Comparison of ENCODE assay signal across 19 cellular contexts in genomic region chr1:60596791-60597748, GRCh38.
DNase-seq lines count a peak whose midpoint lies in the region; ATAC-seq, FAIRE-seq and TF ChIP-seq lines count a peak whose summit lies in the region.
"Had no signal": no experiment of that assay in that cellular context is flagged by ENCODE, and none has a peak within 500 bp of the region (broad histone marks: within the 10 kb centered on the region; RNA-seq: fewer than 3 reads in every experiment).

No MANE protein-coding gene starts in this region.

- no peak overlapping the region for H3K27ac ChIP-seq in RWPE1
- H3K27ac ChIP-seq in H1 (ENCODE audit: low read depth, low read length), result no peak overlapping the region
- no peak overlapping the region for H3K27ac ChIP-seq in CD8-positive, alpha-beta T cell (ENCODE audit: low read depth, low read length)
- H3K27ac ChIP-seq: BLaER1 treated with 17β-estradiol and CSF1 and Interleukin-3, amounts not matched to agents 10 nM and 100 nM; hepatocyte; transverse colon had no signal

- no peak overlapping the region for H3K56ac ChIP-seq in H1 (replicated peaks; ENCODE audit: insufficient read length, low read depth, low read length)

- intact Hi-C loops in CD8-positive, alpha-beta T cell (cut with DNase I, micrococcal nuclease), result no loop called here

- H3K4ac ChIP-seq in H1 (replicated peaks; ENCODE audit: insufficient read length, low read depth, low read length), result no peak overlapping the region

- no peak overlapping the region for H3K14ac ChIP-seq in H1 (ENCODE audit: insufficient read length)

- no peak for ATAC-seq in HG03025 (IDR thresholded peaks at IDR 0.05; ENCODE audit: low FRiP score, unreplicated experiment)
- no peak for ATAC-seq in CD8-positive, alpha-beta T cell
- no peak for ATAC-seq in activated T-cell treated with anti-CD3 and anti-CD28 coated beads, Interleukin-2, amount 50 U/mL, for 4 hours

- TF ChIP-seq CTCF in RWPE1 (conservative IDR thresholded peaks at IDR 0.05; ENCODE audit: low read depth) (no peak), H1 (IDR thresholded peaks at IDR 0.05; ENCODE audit: control extremely low read depth in 1 of 3, insufficient read depth in 1 of 3, low read depth in 1 of 3, low read length in 3 of 3) (peak in 2 of 3 experiments; percentile 4 to 32; a peak in 2 of 4 replicates)
- TF ChIP-seq CTCF in CD8-positive, alpha-beta T cell (IDR thresholded peaks at IDR 0.05), result no peak

- no peak overlapping the region for H2AFZ ChIP-seq in H1 (ENCODE audit: low read length)
- H2AFZ ChIP-seq: hepatocyte had no signal

- no peak overlapping the region for H4K5ac ChIP-seq in H1 (ENCODE audit: insufficient read length, low read depth, low read length)

- H3K23me2 ChIP-seq in H1 (ENCODE audit: low read depth, low read length), result no peaks in the 10 kb centered on the region; the same call in 1 of the 2 replicates

- H4K91ac ChIP-seq in H1 (replicated peaks; ENCODE audit: insufficient read length, low read length), result no peak overlapping the region

- no peak overlapping the region for H3K18ac ChIP-seq in H1 (ENCODE audit: extremely low read depth, low read length)

- H3K36me3 ChIP-seq in H1 (ENCODE audit: control insufficient read depth in 2 of 4, insufficient read depth in 4 of 4, low read length in 3 of 4), result no peaks in the 10 kb centered on the region
- no peaks in the 10 kb centered on the region for H3K36me3 ChIP-seq in CD8-positive, alpha-beta T cell (ENCODE audit: insufficient read depth, low read length)
- H3K36me3 ChIP-seq: BLaER1 treated with 17β-estradiol and CSF1 and Interleukin-3, amounts not matched to agents 10 nM and 100 nM; transverse colon had no signal

- no peak overlapping the region for H3K4me3 Mint-ChIP-seq in CD8-positive, alpha-beta T cell
- no peak overlapping the region for H3K4me3 Mint-ChIP-seq in activated T-cell treated with anti-CD3 and anti-CD28 coated beads, Interleukin-2, amount 50 U/mL, for 4 hours
- H3K4me3 Mint-ChIP-seq: T-helper 1 cell treated with Interleukin-12 subunit alpha and Interleukin-12 subunit beta and Interleukin-4 antibody, amounts not matched to agents 30 μg/mL and 1 μg/mL, for 36 hours had no signal

- no peak; a peak in 1 of 4 replicates for TF ChIP-seq RAD21 in H1 (IDR thresholded peaks at IDR 0.05 in 1 of 2, conservative IDR thresholded peaks at IDR 0.05 in 1 of 2; ENCODE audit: low read depth in 2 of 2, low read length in 2 of 2)

- H2BK20ac ChIP-seq in H1 (ENCODE audit: low read length), result no peak overlapping the region

- no peak overlapping the region for H4K8ac ChIP-seq in H1 (ENCODE audit: extremely low read depth, insufficient read depth, low read length)

- peaks cover 0 to 3% of the 10 kb centered on the region in 2 experiments; a peak in 1 of 4 replicates for H3K9me3 ChIP-seq in H1 (ENCODE audit: insufficient read depth in 2 of 2, low read depth in 1 of 2, low read length in 1 of 2)
- H3K9me3 ChIP-seq in CD8-positive, alpha-beta T cell (ENCODE audit: low read length), result no peaks in the 10 kb centered on the region
- H3K9me3 ChIP-seq: transverse colon had no signal

- POLR2A ChIA-PET in RWPE1 (lab: Yijun Ruan, JAX; ENCODE audit: low non-redundant PET) (no interaction called here), H1 (lab: Charles Lee; ENCODE audit: partially characterized antibody) (no interaction called here)
- POLR2A ChIA-PET in CD8-positive, alpha-beta T cell (lab: Charles Lee), result no interaction called here

- TF ChIP-seq POLR2A in H1 (IDR thresholded peaks at IDR 0.05; ENCODE audit: control extremely low read depth in 1 of 2, low read depth in 2 of 2, low read length in 2 of 2), result no peak

- H3K23ac ChIP-seq in H1 (ENCODE audit: insufficient read length), result no peak overlapping the region

- H3K4me1 ChIP-seq in H1 (replicated peaks in 1 of 4; ENCODE audit: control insufficient read depth in 3 of 4, insufficient read depth in 4 of 4, low read length in 3 of 4), result no peaks in the 10 kb centered on the region
- no peaks in the 10 kb centered on the region for H3K4me1 ChIP-seq in CD8-positive, alpha-beta T cell (ENCODE audit: insufficient read depth, low read length)
- H3K4me1 ChIP-seq: transverse colon had no signal

- H2BK12ac ChIP-seq in H1 (ENCODE audit: low read depth, low read length), result no peak overlapping the region

- H3K4me2 ChIP-seq in H1 (ENCODE audit: insufficient read depth in 1 of 2, low read depth in 2 of 2, low read length in 2 of 2), result no peak overlapping the region
- H3K4me2 ChIP-seq: BLaER1 treated with 17β-estradiol and CSF1 and Interleukin-3, amounts not matched to agents 10 nM and 100 nM; hepatocyte had no signal

- no peaks in the 10 kb centered on the region for H4K20me1 ChIP-seq in H1 (replicated peaks in 1 of 2; ENCODE audit: control insufficient read depth in 1 of 2, insufficient read depth in 2 of 2, low read length in 2 of 2)
- H4K20me1 ChIP-seq: BLaER1 treated with 17β-estradiol and CSF1 and Interleukin-3, amounts not matched to agents 10 nM and 100 nM had no signal

- no peaks in the 10 kb centered on the region for H3K79me1 ChIP-seq in H1 (ENCODE audit: low read depth, low read length)

- no peak overlapping the region for H3K9ac ChIP-seq in H1 (replicated peaks in 1 of 4; ENCODE audit: extremely low read depth in 1 of 4, low read depth in 3 of 4, low read length in 3 of 4)
- H3K9ac ChIP-seq: BLaER1 treated with 17β-estradiol and CSF1 and Interleukin-3, amounts not matched to agents 10 nM and 100 nM had no signal

- H3K27ac Mint-ChIP-seq in CD8-positive, alpha-beta T cell, result no peak overlapping the region
- H3K27ac Mint-ChIP-seq: T-helper 1 cell treated with Interleukin-12 subunit alpha and Interleukin-12 subunit beta and Interleukin-4 antibody, amounts not matched to agents 30 μg/mL and 1 μg/mL, for 36 hours had no signal

- CTCF ChIA-PET in RWPE1 (lab: Yijun Ruan, JAX) (interaction anchor here (0.8 kb wide), 1 partner anchor 17 kb away, joined by 3 read pairs; no protein-coding TSS in a partner anchor), H1 (lab: Charles Lee; ENCODE audit: partially characterized antibody) (interaction anchor here (1.1 to 1.7 kb wide), 2 partner anchors 8 to 19 kb away, joined by 3 read pairs; no protein-coding TSS in a partner anchor)
- CTCF ChIA-PET in CD8-positive, alpha-beta T cell (lab: Charles Lee), result no interaction called here

- peaks cover 6% of the 10 kb centered on the region for H3K9me3 Mint-ChIP-seq in CD8-positive, alpha-beta T cell
- H3K9me3 Mint-ChIP-seq in activated T-cell treated with anti-CD3 and anti-CD28 coated beads, Interleukin-2, amount 50 U/mL, for 4 hours, result peaks cover 5% of the 10 kb centered on the region

- TF ChIP-seq EP300 in H1 (IDR thresholded peaks at IDR 0.05; ENCODE audit: borderline replicate concordance in 1 of 2, low read depth in 2 of 2, low read length in 2 of 2), result no peak

- H2BK120ac ChIP-seq in H1 (replicated peaks; ENCODE audit: low read depth, low read length), result no peak overlapping the region

- no peaks in the 10 kb centered on the region for H3K79me2 ChIP-seq in H1 (ENCODE audit: control insufficient read depth in 1 of 2, insufficient read depth in 2 of 2, low read length in 2 of 2)
- H3K79me2 ChIP-seq: hepatocyte had no signal

- H3K27me3 ChIP-seq in H1 (replicated peaks in 1 of 4; ENCODE audit: control insufficient read depth in 3 of 4, extremely low read depth in 1 of 4, insufficient read depth in 3 of 4, low read length in 3 of 4), result no peaks in the 10 kb centered on the region
- H3K27me3 ChIP-seq in CD8-positive, alpha-beta T cell (ENCODE audit: insufficient read depth, low read length), result no peaks in the 10 kb centered on the region
- H3K27me3 ChIP-seq: BLaER1 treated with 17β-estradiol and CSF1 and Interleukin-3, amounts not matched to agents 10 nM and 100 nM; hepatocyte; transverse colon had no signal

- no peaks in the 10 kb centered on the region for H3K4me1 Mint-ChIP-seq in CD8-positive, alpha-beta T cell (ENCODE audit: low read depth)
- no peaks in the 10 kb centered on the region for H3K4me1 Mint-ChIP-seq in activated T-cell treated with anti-CD3 and anti-CD28 coated beads, Interleukin-2, amount 50 U/mL, for 4 hours (ENCODE audit: low read depth)

- no peak for FAIRE-seq in H1 (lab: Jason Lieb, UNC)

- DNase-seq in ELR (ENCODE audit: low read depth) (peak; percentile 57), RWPE1 (ENCODE audit: low spot score) (peak; percentile 5), H1 (ENCODE audit: low read depth in 1 of 2, low spot score in 2 of 2) (no peak), renal cortical epithelial cell (ENCODE audit: low read depth) (peak; percentile 11), HUDEP-2 (lab: John Stamatoyannopoulos, UW; ENCODE audit: unreplicated experiment in 76 of 76) (no peak)
- DNase-seq in CD8-positive, alpha-beta T cell, result no peak
- DNase-seq in activated T-cell treated with anti-CD3 and anti-CD28 coated beads, Interleukin-2, amount 50 U/mL, for 4 hours, result no peak
- DNase-seq: activated CD8-positive, alpha-beta memory T cell treated with anti-CD3 and anti-CD28 coated beads, Interleukin-2, amount 50 U/mL, for 4 hours; activated gamma-delta T cell treated with Interleukin-2 at 50 U/mL for 16 hours; kidney glomerular epithelial cell; NCI-H146; NCI-H345; nucleus accumbens; Right ventricle myocardium superior; transverse colon had no signal

- 83% methylated on average over 8 of the region's 8 CpGs; no CpG with 5 or more reads in 1 of the 2 experiments for WGBS in H1 (ENCODE audit: extremely low coverage in 1 of 2, insufficient coverage in 1 of 2, insufficient read length in 1 of 2, insufficient replicate concordance in 2 of 2, low coverage in 1 of 2, low lambda C conversion rate in 2 of 2, missing lambda C conversion rate in 1 of 2), 2 experiments

- no peak overlapping the region for H2BK5ac ChIP-seq in H1 (ENCODE audit: low read depth, low read length)

- H2AK5ac ChIP-seq in H1 (ENCODE audit: low read depth, low read length), result no peak overlapping the region

- H2BK15ac ChIP-seq in H1 (ENCODE audit: low read length), result no peak overlapping the region

- no peak overlapping the region for H3K4me3 ChIP-seq in H1 (ENCODE audit: extremely low read depth in 1 of 4, insufficient read depth in 2 of 4, low read depth in 3 of 4, low read length in 4 of 4)
- no peak overlapping the region for H3K4me3 ChIP-seq in CD8-positive, alpha-beta T cell (ENCODE audit: low read depth, low read length)
- H3K4me3 ChIP-seq: BLaER1 treated with 17β-estradiol and CSF1 and Interleukin-3, amounts not matched to agents 10 nM and 100 nM; hepatocyte; transverse colon had no signal

- H3K27me3 Mint-ChIP-seq in CD8-positive, alpha-beta T cell (ENCODE audit: low read depth), result peaks cover 2% of the 10 kb centered on the region
- H3K27me3 Mint-ChIP-seq in activated T-cell treated with anti-CD3 and anti-CD28 coated beads, Interleukin-2, amount 50 U/mL, for 4 hours (ENCODE audit: low read depth), result no peaks in the 10 kb centered on the region

- H3K36me3 Mint-ChIP-seq in CD8-positive, alpha-beta T cell, result no peaks in the 10 kb centered on the region
- no peaks in the 10 kb centered on the region for H3K36me3 Mint-ChIP-seq in activated T-cell treated with anti-CD3 and anti-CD28 coated beads, Interleukin-2, amount 50 U/mL, for 4 hours (ENCODE audit: insufficient read depth)

TF ChIP-seq in H1, 55 proteins besides CTCF, POLR2A, EP300 and RAD21 (continues in another document):
- TF ChIP-seq MAFK (IDR thresholded peaks at IDR 0.05; ENCODE audit: low read depth, low read length), result peak; percentile 46; the same call in 1 of the 2 replicates
- no peak for TF ChIP-seq SUZ12 (IDR thresholded peaks at IDR 0.05; ENCODE audit: low read length)

Comparison
In these comparisons a context has a peak if more than half of its experiments do, and no peak if none do; other contexts are left out.
1. DNase-seq: peak in ELR (single experiment), RWPE1 (single experiment) and renal cortical epithelial cell (single experiment); none in H1 (0 of 2), HUDEP-2 (0 of 76), CD8-positive, alpha-beta T cell (0 of 7) and activated T-cell treated with anti-CD3 and anti-CD28 coated beads, Interleukin-2, amount 50 U/mL, for 4 hours (single experiment).
2. CTCF ChIP-seq: peak in H1 (2 of 3); none in RWPE1 (single experiment) and CD8-positive, alpha-beta T cell (single experiment).